Comparison of ENCODE assay signal across 23 cellular contexts in the genomic region with DNA sequence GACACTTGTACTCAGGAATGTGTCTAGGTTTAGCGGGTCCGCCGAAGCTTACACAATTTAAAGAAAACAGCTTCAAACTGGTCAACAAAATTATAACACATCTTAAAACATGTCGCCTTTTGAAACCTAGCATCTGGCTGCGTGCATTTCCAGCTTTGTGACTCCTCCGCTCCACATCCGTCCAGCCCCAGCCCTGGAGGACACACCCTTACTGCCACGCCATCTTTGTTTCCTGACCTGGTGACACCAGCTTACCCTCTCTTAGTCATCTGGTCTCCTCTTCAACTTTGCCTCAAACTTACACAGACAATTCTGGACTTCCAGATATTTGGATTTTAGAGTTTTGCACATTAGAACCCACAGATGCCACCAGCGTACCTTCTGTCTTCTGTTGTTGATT.
"Had no signal": no experiment of that assay in that cellular context is flagged by ENCODE, and none has a peak within 500 bp of the region (broad histone marks: within the 10 kb centered on the region; RNA-seq: fewer than 3 reads in every experiment).

No MANE protein-coding gene starts in this region.

- ATAC-seq: effector memory CD8-positive, alpha-beta T cell; foreskin keratinocyte; gastroesophageal sphincter; heart left ventricle; left cardiac atrium; left lung; left ventricle myocardium superior; lower lobe of right lung; naive thymus-derived CD4-positive, alpha-beta T cell had no signal

- H3K27me3 ChIP-seq: colonic mucosa, esophagus muscularis mucosa, foreskin keratinocyte, gastroesophageal sphincter, heart left ventricle, hepatocyte, left lung had no signal

- H3K4me2 ChIP-seq: hepatocyte had no signal

- H3K27ac ChIP-seq: colonic mucosa, epithelial cell of prostate, esophagus muscularis mucosa, foreskin keratinocyte, gastroesophageal sphincter, heart left ventricle, hepatocyte, left lung, lower lobe of right lung had no signal

- H3K4me1 ChIP-seq: colonic mucosa, esophagus muscularis mucosa, foreskin keratinocyte, gastroesophageal sphincter, left lung, lower lobe of right lung had no signal

- H2AFZ ChIP-seq: hepatocyte had no signal

- H3K79me2 ChIP-seq: hepatocyte had no signal

- DNase-seq: colonic mucosa; cortex of kidney; effector CD8-positive, alpha-beta T cell; effector memory CD8-positive, alpha-beta T cell; endodermal cell; erythroblast; foreskin keratinocyte; heart left ventricle; hypothalamus; immature natural killer cell; islet precursor cell; kidney; left cardiac atrium; left lung; left ventricle myocardium superior; lower lobe of right lung; mesendoderm; midbrain; naive thymus-derived CD4-positive, alpha-beta T cell had no signal

- H3K36me3 ChIP-seq: colonic mucosa, esophagus muscularis mucosa, gastroesophageal sphincter, heart left ventricle, left lung, lower lobe of right lung had no signal

- H3K9me3 ChIP-seq: colonic mucosa, esophagus muscularis mucosa, gastroesophageal sphincter, heart left ventricle, lower lobe of right lung had no signal

- H3K4me3 ChIP-seq: colonic mucosa, esophagus muscularis mucosa, gastroesophageal sphincter, heart left ventricle, hepatocyte, left lung, lower lobe of right lung had no signal
